Comparison of ENCODE assay signal across 14 cellular contexts in genomic region chr2:127082974-127083373, GRCh38. TPM values are rescaled to one million over a fixed set of nuclear protein-coding genes. Genes with fewer than 3 reads are reported as not detected.
A peak's percentile ranks its signal among the peaks of the same experiment; 100 is the strongest.
DNase-seq lines count a peak whose midpoint lies in the region; ATAC-seq, FAIRE-seq and TF ChIP-seq lines count a peak whose summit lies in the region.
"Had no signal": no experiment of that assay in that cellular context is flagged by ENCODE, and none has a peak within 500 bp of the region (broad histone marks: within the 10 kb centered on the region; RNA-seq: fewer than 3 reads in every experiment).

No MANE protein-coding gene starts in this region.

- H3K27me3 ChIP-seq in testis = no peaks in the 10 kb centered on the region
- H3K27me3 ChIP-seq in HAP-1 (ENCODE audit: low read depth) = no peaks in the 10 kb centered on the region
- no peaks in the 10 kb centered on the region for H3K27me3 ChIP-seq in Peyer's patch
- no peaks in the 10 kb centered on the region for H3K27me3 ChIP-seq in small intestine (ENCODE audit: control insufficient read depth in 2 of 2, insufficient read depth in 2 of 2, low read length in 2 of 2)

- WGBS in testis, 2 donors = 88 to 90% methylated on average over 8 of the region's 8 CpGs
- WGBS in small intestine, 3 donors = 81 to 86% (median 82%) methylated on average over 8 of the region's 8 CpGs

- H3K27ac Mint-ChIP-seq in T-cell (peak overlapping the region; percentile 98 to 99), osteocyte (ENCODE audit: unreplicated experiment) (peak overlapping the region; percentile 13)
- H3K27ac Mint-ChIP-seq in effector memory CD8-positive, alpha-beta T cell = peak overlapping the region; percentile 98
- H3K27ac Mint-ChIP-seq: mesothelial cell of epicardium had no signal

- H3K9me3 Mint-ChIP-seq in T-cell = no peaks in the 10 kb centered on the region
- no peaks in the 10 kb centered on the region for H3K9me3 Mint-ChIP-seq in effector memory CD8-positive, alpha-beta T cell
- no peaks in the 10 kb centered on the region for H3K9me3 Mint-ChIP-seq in osteocyte (ENCODE audit: unreplicated experiment)
- H3K9me3 Mint-ChIP-seq: mesothelial cell of epicardium had no signal

- intact Hi-C loops in testis (cut with DNase I; ENCODE audit: low total_unique reads) = loop anchor here (10.0 kb wide), 1 partner anchor 92 kb away; no protein-coding TSS in a partner anchor

- H3K4me1 Mint-ChIP-seq in T-cell (peaks cover 74 to 81% (median 77%) of the 10 kb centered on the region in 3 donors), osteocyte (ENCODE audit: unreplicated experiment) (peaks cover 83% of the 10 kb centered on the region)
- H3K4me1 Mint-ChIP-seq in effector memory CD8-positive, alpha-beta T cell (ENCODE audit: low read depth in 2 of 2) = peaks cover 71 to 79% of the 10 kb centered on the region in 2 donors

- no peak for ATAC-seq in T-cell (replicated peaks in 1 of 4)
- no peak for ATAC-seq in effector memory CD8-positive, alpha-beta T cell (replicated peaks)

- H3K4me1 ChIP-seq in testis = peaks cover 78% of the 10 kb centered on the region
- H3K4me1 ChIP-seq in HAP-1 = no peaks in the 10 kb centered on the region
- H3K4me1 ChIP-seq in Peyer's patch = peaks cover 5 to 92% (median 38%) of the 10 kb centered on the region in 4 donors
- H3K4me1 ChIP-seq in small intestine (ENCODE audit: control insufficient read depth in 2 of 2, insufficient read depth in 1 of 2, low read depth in 1 of 2, low read length in 1 of 2) = peaks cover 3 to 29% of the 10 kb centered on the region in 2 donors

- CTCF ChIA-PET in T-cell (lab: Charles Lee) = interaction anchor here in 1 of 2 donors (0.6 to 1.1 kb wide), 2 partner anchors 13 to 814 kb away, joined by 3 read pairs; no protein-coding TSS in a partner anchor

- DNase-seq in CD1c-positive myeloid dendritic cell (ENCODE audit: extremely low spot score) (peak; percentile 33), T-cell (no peak), osteocyte (ENCODE audit: extremely low spot score, unreplicated experiment) (no peak), testis (no peak), HAP-1 (ENCODE audit: low spot score in 2 of 2) (no peak), Peyer's patch (no peak), small intestine (no peak)
- DNase-seq in effector memory CD8-positive, alpha-beta T cell = no peak
- DNase-seq: central memory CD4-positive, alpha-beta T cell; NCI-H1048; NCI-H524 treated with DMSO at 0.1 percent for 48 hours; stimulated activated CD4-positive, alpha-beta T cell treated with anti-CD3 and anti-CD28 coated beads, Interleukin-12 subunit alpha, Interleukin-12 subunit beta, amount 100 ng/mL, for 4 hours; stimulated activated naive CD4-positive, alpha-beta T cell treated with Interleukin-2 at 50 U/mL for 16 hours had no signal

- no peak for TF ChIP-seq CTCF in osteocyte (IDR thresholded peaks at IDR 0.05)
- TF ChIP-seq CTCF in testis (IDR thresholded peaks at IDR 0.05) = no peak
- no peak for TF ChIP-seq CTCF in Peyer's patch (IDR thresholded peaks at IDR 0.05)

- TF ChIP-seq POLR2A in testis (IDR thresholded peaks at IDR 0.05) = no peak
- no peak for TF ChIP-seq POLR2A in Peyer's patch (IDR thresholded peaks at IDR 0.05)

- H3K27ac ChIP-seq in testis (peak overlapping the region in 1 of 2 donors; percentile 83), Peyer's patch (peak overlapping the region in 2 of 4 donors; percentile 32 to 89), small intestine (ENCODE audit: low read depth in 1 of 2, low read length in 1 of 2) (no peak overlapping the region)

- H3K4me3 Mint-ChIP-seq in T-cell (peak overlapping the region; percentile 28 to 92 (median 85)), osteocyte (ENCODE audit: unreplicated experiment) (no peak overlapping the region)
- H3K4me3 Mint-ChIP-seq in effector memory CD8-positive, alpha-beta T cell = peak overlapping the region; percentile 87 to 88
- H3K4me3 Mint-ChIP-seq: mesothelial cell of epicardium had no signal

- H3K36me3 Mint-ChIP-seq in T-cell (no peaks in the 10 kb centered on the region), osteocyte (ENCODE audit: unreplicated experiment) (no peaks in the 10 kb centered on the region)
- peaks cover 31% of the 10 kb centered on the region for H3K36me3 Mint-ChIP-seq in effector memory CD8-positive, alpha-beta T cell (ENCODE audit: insufficient read depth)
- H3K36me3 Mint-ChIP-seq: mesothelial cell of epicardium had no signal

- H3K36me3 ChIP-seq in testis (ENCODE audit: low read depth, missing control alignments) (no peaks in the 10 kb centered on the region), HAP-1 (replicated peaks) (no peaks in the 10 kb centered on the region), Peyer's patch (no peaks in the 10 kb centered on the region), small intestine (ENCODE audit: control insufficient read depth in 2 of 2, insufficient read depth in 2 of 2, low read length in 2 of 2) (no peaks in the 10 kb centered on the region)

- H3K4me3 ChIP-seq in testis (no peak overlapping the region), HAP-1 (no peak overlapping the region), Peyer's patch (no peak overlapping the region), small intestine (ENCODE audit: low read depth in 1 of 2, low read length in 2 of 2) (no peak overlapping the region)

- H3K9me3 ChIP-seq in testis (no peaks in the 10 kb centered on the region), HAP-1 (no peaks in the 10 kb centered on the region), Peyer's patch (no peaks in the 10 kb centered on the region), small intestine (ENCODE audit: control insufficient read depth, low read depth) (no peaks in the 10 kb centered on the region)

- POLR2A ChIA-PET in T-cell (lab: Charles Lee) = interaction anchor here in 1 of 2 donors (0.6 kb wide), 1 partner anchor 267 kb away, joined by 3 read pairs; no protein-coding TSS in a partner anchor

- in situ Hi-C loops in HAP-1 (cut with MboI; ENCODE audit: low sequenced_read_pairs) = no loop called here

- H3K27me3 Mint-ChIP-seq in T-cell = no peaks in the 10 kb centered on the region
- H3K27me3 Mint-ChIP-seq in effector memory CD8-positive, alpha-beta T cell = no peaks in the 10 kb centered on the region
- no peaks in the 10 kb centered on the region for H3K27me3 Mint-ChIP-seq in osteocyte (ENCODE audit: unreplicated experiment)

- FAIRE-seq in small intestine (lab: Jason Lieb, UNC) = no peak

RNA-seq across cellular contexts. Expression of gene BIN1, which starts 24.0 kb away (rescaled TPM):
- total RNA-seq in T-cell (100 to 1,000 TPM; 144 to 172 (median 151) TPM), osteocyte (101 TPM in 2 replicates), testis (10 to 100 TPM; 25.0 to 28.7 TPM), Peyer's patch (10 to 100 TPM; 22.2 to 81.7 (median 47.2) TPM)
- polyA plus RNA-seq in testis (ENCODE audit: insufficient read depth, low read depth, low replicate concordance) (38.8 TPM), small intestine (10 to 100 TPM in 2 of 3 donors, 1 to 10 TPM in 1; 6.7 to 40.7 (median 16.8) TPM)

Comparison
In these comparisons a context has a peak if more than half of its experiments do, and no peak if none do; other contexts are left out.
1. H3K27ac Mint-ChIP-seq: peak in every context shown above with its lines; median percentile 98 in T-cell; 98 in effector memory CD8-positive, alpha-beta T cell; 13 in osteocyte.